In the genomic region with DNA sequence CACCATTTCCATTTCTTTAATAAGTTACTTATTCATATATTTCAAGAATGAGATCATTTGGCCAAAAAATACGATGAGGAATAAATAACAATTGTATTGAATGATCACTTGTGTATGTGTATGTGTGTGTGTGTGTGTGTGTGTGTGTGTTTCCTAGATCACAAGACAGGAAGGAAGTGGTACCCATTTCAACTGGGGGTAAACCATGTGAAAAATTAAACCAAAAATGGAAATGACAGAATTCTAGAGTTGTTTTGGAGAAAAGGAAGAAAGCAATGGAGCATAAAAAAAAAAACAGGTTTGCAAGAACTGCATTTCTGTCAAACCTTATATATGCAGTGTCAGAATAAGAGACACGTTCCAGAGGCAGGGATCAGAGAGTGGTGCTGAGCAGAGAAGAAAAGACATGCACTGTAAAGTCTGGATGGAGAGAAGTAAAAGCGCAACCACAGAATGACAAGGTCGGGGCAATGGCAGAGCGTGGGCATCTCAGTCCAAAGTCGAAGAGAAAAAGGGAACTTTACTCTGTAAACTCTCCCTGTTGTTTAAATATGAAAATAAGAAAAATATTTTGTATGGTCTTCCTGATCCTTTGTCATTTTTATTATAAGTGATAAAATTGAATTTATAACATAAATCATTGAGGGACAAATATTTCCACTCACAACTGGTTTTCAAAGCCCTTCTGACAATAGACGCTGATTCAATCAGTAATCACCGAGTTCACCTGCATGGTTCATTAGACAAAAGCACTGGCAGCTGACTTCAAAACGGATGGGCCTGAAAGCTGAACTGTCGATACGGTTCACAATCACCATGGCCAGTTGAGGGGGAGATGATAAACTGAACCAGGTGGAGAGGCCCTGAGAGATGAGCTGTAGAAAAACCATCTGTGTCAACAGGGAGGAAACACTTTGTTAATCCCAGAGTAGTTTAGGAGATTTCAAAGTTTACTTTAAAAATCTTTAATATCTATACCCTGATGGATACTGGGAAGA, we compare ENCODE assay signal across 9 cellular contexts.
DNase-seq lines count a peak whose midpoint lies in the region; ATAC-seq and TF ChIP-seq lines count a peak whose summit lies in the region.
"Had no signal": no experiment of that assay in that cellular context is flagged by ENCODE, and none has a peak within 500 bp of the region (broad histone marks: within the 10 kb centered on the region; RNA-seq: fewer than 3 reads in every experiment).

No MANE protein-coding gene starts in this region.

- no peaks in the 10 kb centered on the region for H3K9me2 ChIP-seq in OCI-LY1 (ENCODE audit: low read depth, low read length)

- H3K36me3 ChIP-seq in OCI-LY1 (ENCODE audit: insufficient read depth, low read length) = no peaks in the 10 kb centered on the region
- H3K36me3 ChIP-seq in trophoblast cell (ENCODE audit: control insufficient read depth in 1 of 2, insufficient read depth in 2 of 2, low read length in 2 of 2) = no peaks in the 10 kb centered on the region

- no peaks in the 10 kb centered on the region for H3K79me2 ChIP-seq in OCI-LY1 (ENCODE audit: insufficient read depth, low read length)
- H3K79me2 ChIP-seq in trophoblast cell (ENCODE audit: control insufficient read depth, insufficient read depth, low read length, poor library complexity) = no peaks in the 10 kb centered on the region

- H4K91ac ChIP-seq in trophoblast cell (ENCODE audit: low read depth, low read length) = no peak overlapping the region

- peak overlapping the region; percentile 34 for H3K9ac ChIP-seq in OCI-LY1 (ENCODE audit: low read length)
- H3K9ac ChIP-seq in trophoblast cell (ENCODE audit: low read length) = no peak overlapping the region

- DNase-seq in middle frontal gyrus (ENCODE audit: extremely low spot score, low spot score) = no peak
- no peak for DNase-seq in foreskin keratinocyte
- DNase-seq in trophoblast cell = no peak
- DNase-seq in activated CD8-positive, alpha-beta T cell treated with anti-CD3 and anti-CD28 coated beads for 36 hours = no peak
- DNase-seq: naive thymus-derived CD8-positive, alpha-beta T cell had no signal

- peaks cover under 1% of the 10 kb centered on the region; the same call in 1 of the 2 replicates for H3F3A ChIP-seq in OCI-LY1 (ENCODE audit: insufficient read depth, low read length)

- H3K27ac Mint-ChIP-seq in activated CD8-positive, alpha-beta T cell treated with anti-CD3 and anti-CD28 coated beads for 36 hours = no peak overlapping the region
- H3K27ac Mint-ChIP-seq: naive thymus-derived CD8-positive, alpha-beta T cell had no signal

- WGBS in trophoblast cell (ENCODE audit: extremely low coverage, insufficient coverage, insufficient read length) = no CpG with 5 or more reads among the region's 11 CpGs

- H4K12ac ChIP-seq in trophoblast cell (ENCODE audit: low read depth, low read length) = no peak overlapping the region

- H3K27ac ChIP-seq in OCI-LY1 (ENCODE audit: low read depth, low read length, poor library complexity, severe bottlenecking) = peak overlapping the region; percentile 96
- no peak overlapping the region for H3K27ac ChIP-seq in foreskin keratinocyte
- H3K27ac ChIP-seq in trophoblast cell (ENCODE audit: low read depth, low read length) = no peak overlapping the region

- H3K4me2 ChIP-seq in OCI-LY1 (ENCODE audit: low read length) (peak overlapping the region; percentile 60), trophoblast cell (ENCODE audit: low read length) (no peak overlapping the region)

- H3K18ac ChIP-seq in trophoblast cell (ENCODE audit: low read length) = no peak overlapping the region

- CTCF ChIA-PET in activated CD8-positive, alpha-beta T cell treated with anti-CD3 and anti-CD28 coated beads for 36 hours (lab: Charles Lee) = no interaction called here

- no peak overlapping the region for H2BK12ac ChIP-seq in trophoblast cell (ENCODE audit: low read length)

- no peaks in the 10 kb centered on the region for H3K27me3 ChIP-seq in OCI-LY1 (ENCODE audit: insufficient read depth, low read length)
- no peaks in the 10 kb centered on the region for H3K27me3 ChIP-seq in foreskin keratinocyte
- no peaks in the 10 kb centered on the region for H3K27me3 ChIP-seq in trophoblast cell (ENCODE audit: insufficient read depth, low read length)

- intact Hi-C loops in activated CD8-positive, alpha-beta T cell treated with anti-CD3 and anti-CD28 coated beads for 36 hours (cut with micrococcal nuclease) = no loop called here

- H3K4me1 ChIP-seq in OCI-LY1 (ENCODE audit: insufficient read depth, low read length, severe bottlenecking) (peaks cover 100% of the 10 kb centered on the region), foreskin keratinocyte (peaks cover 2% of the 10 kb centered on the region), trophoblast cell (ENCODE audit: control insufficient read depth in 1 of 2, insufficient read depth in 2 of 2, low read length in 2 of 2) (no peaks in the 10 kb centered on the region)

- no peaks in the 10 kb centered on the region for H3K79me1 ChIP-seq in trophoblast cell (ENCODE audit: low read length)

- H3K23ac ChIP-seq in trophoblast cell (ENCODE audit: low read length) = no peak overlapping the region

- H3K9me3 Mint-ChIP-seq in activated CD8-positive, alpha-beta T cell treated with anti-CD3 and anti-CD28 coated beads for 36 hours = no peaks in the 10 kb centered on the region

- H3K14ac ChIP-seq in trophoblast cell (ENCODE audit: low read length) = no peak overlapping the region

- peaks cover 9% of the 10 kb centered on the region for H3K4me1 Mint-ChIP-seq in activated CD8-positive, alpha-beta T cell treated with anti-CD3 and anti-CD28 coated beads for 36 hours (ENCODE audit: low read depth)

- no peak overlapping the region for H2AK5ac ChIP-seq in trophoblast cell (ENCODE audit: low read length)

- no peaks in the 10 kb centered on the region for H4K20me1 ChIP-seq in OCI-LY1 (ENCODE audit: insufficient read depth, low read length)

- H3K4ac ChIP-seq in trophoblast cell (ENCODE audit: low read depth, low read length) = no peak overlapping the region

- no peak overlapping the region for H2BK120ac ChIP-seq in trophoblast cell (ENCODE audit: insufficient read depth, low read length, poor library complexity)

- POLR2A ChIA-PET in activated CD8-positive, alpha-beta T cell treated with anti-CD3 and anti-CD28 coated beads for 36 hours (lab: Charles Lee) = no interaction called here

- no peak overlapping the region for H4K8ac ChIP-seq in trophoblast cell (ENCODE audit: low read depth, low read length)

- H3K4me3 ChIP-seq in OCI-LY1 (ENCODE audit: low read depth, low read length, poor library complexity, severe bottlenecking) (peak overlapping the region; percentile 40), trophoblast cell (ENCODE audit: low read depth, low read length) (no peak overlapping the region)

- no peak overlapping the region for H2BK5ac ChIP-seq in trophoblast cell (ENCODE audit: low read depth, low read length, poor library complexity)

- ATAC-seq in GM18508 (IDR thresholded peaks at IDR 0.05; ENCODE audit: insufficient read depth, unreplicated experiment) = peak; percentile 60
- ATAC-seq in GM21528 (IDR thresholded peaks at IDR 0.05; ENCODE audit: low FRiP score, unreplicated experiment) = peak; percentile 77
- peak; percentile 80 for ATAC-seq in HG03432 (IDR thresholded peaks at IDR 0.05; ENCODE audit: unreplicated experiment)
- ATAC-seq in foreskin keratinocyte = no peak
- no peak for ATAC-seq in activated CD8-positive, alpha-beta T cell treated with anti-CD3 and anti-CD28 coated beads for 36 hours
- ATAC-seq: naive thymus-derived CD8-positive, alpha-beta T cell had no signal

- peaks cover 18% of the 10 kb centered on the region for H3K27me3 Mint-ChIP-seq in activated CD8-positive, alpha-beta T cell treated with anti-CD3 and anti-CD28 coated beads for 36 hours

- H3K4me3 Mint-ChIP-seq in activated CD8-positive, alpha-beta T cell treated with anti-CD3 and anti-CD28 coated beads for 36 hours = no peak overlapping the region
- H3K4me3 Mint-ChIP-seq: naive thymus-derived CD8-positive, alpha-beta T cell had no signal

- H2AFZ ChIP-seq in OCI-LY1 (ENCODE audit: low read length) (no peak overlapping the region), trophoblast cell (ENCODE audit: insufficient read depth, low read length, poor library complexity) (no peak overlapping the region)

- H3K36me3 Mint-ChIP-seq in activated CD8-positive, alpha-beta T cell treated with anti-CD3 and anti-CD28 coated beads for 36 hours (ENCODE audit: low read depth) = no peaks in the 10 kb centered on the region
- H3K36me3 Mint-ChIP-seq: naive thymus-derived CD8-positive, alpha-beta T cell had no signal

- no peak for TF ChIP-seq CTCF in OCI-LY1 (IDR thresholded peaks at IDR 0.05; ENCODE audit: low read length)
- no peak for TF ChIP-seq CTCF in foreskin keratinocyte (conservative IDR thresholded peaks at IDR 0.05)
- no peak for TF ChIP-seq CTCF in activated CD8-positive, alpha-beta T cell treated with anti-CD3 and anti-CD28 coated beads for 36 hours (IDR thresholded peaks at IDR 0.05)

- no peaks in the 10 kb centered on the region for H3K9me3 ChIP-seq in OCI-LY1 (ENCODE audit: low read length)
- H3K9me3 ChIP-seq in trophoblast cell (ENCODE audit: insufficient read depth, low read depth, low read length) = no peaks in the 10 kb centered on the region

Comparison
In these comparisons a context has a peak if more than half of its experiments do, and no peak if none do; other contexts are left out.
1. ATAC-seq: peak in GM18508 (single experiment), GM21528 (single experiment) and HG03432 (single experiment); none in foreskin keratinocyte (single experiment) and activated CD8-positive, alpha-beta T cell treated with anti-CD3 and anti-CD28 coated beads for 36 hours (single experiment).